In the genomic region with DNA sequence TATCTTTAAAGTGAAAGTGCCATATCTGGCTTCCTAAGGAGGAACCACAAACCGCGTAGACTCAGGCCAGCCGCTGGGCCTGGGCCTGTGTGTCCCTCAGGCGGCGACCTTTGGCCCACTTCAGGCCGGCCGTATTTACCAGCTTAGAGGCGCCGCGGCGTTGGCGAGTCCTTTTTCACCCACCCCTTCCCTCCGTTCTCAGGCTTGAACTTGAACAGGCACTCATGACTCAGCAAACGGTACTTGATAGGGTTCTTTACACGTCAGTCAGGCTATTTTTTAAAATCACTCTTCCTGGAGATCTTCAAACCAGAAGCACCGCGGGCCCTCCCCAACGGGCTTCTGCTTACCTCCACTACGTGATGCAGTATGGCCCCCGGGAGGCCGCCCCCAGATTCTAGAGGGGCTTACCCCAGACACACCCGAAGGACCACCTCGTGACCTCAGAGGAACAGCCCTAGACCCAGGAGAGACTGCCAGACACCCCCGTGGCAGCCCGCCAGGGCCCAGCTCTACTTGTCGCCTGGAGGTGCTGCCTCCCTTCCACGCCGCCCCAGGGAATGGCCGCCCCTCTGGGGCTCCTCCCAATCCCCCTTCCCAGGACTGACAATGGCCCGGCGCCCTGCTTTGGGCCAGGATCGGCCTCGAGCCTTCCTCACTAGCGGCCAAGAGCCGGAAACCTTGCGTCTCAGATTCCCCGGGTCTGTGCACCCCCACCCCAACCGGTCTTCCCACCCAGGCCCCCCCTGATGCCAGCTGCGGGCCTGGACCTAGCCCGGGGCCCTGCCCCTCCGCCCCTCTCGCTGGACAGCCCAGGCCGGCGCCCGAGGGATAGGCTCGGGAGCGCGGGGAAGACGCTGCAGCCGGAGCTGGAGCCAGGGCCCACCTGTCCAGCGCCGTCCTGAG, we compare ENCODE assay signal across 1 cellular context.
TF ChIP-seq lines count a peak whose summit lies in the region.

No MANE protein-coding gene starts in this region.

TF ChIP-seq in HepG2, 621 proteins besides CTCF, POLR2A, EP300 and RAD21 (continued from another document and continues in another):
- TF ChIP-seq, protein P1, sequence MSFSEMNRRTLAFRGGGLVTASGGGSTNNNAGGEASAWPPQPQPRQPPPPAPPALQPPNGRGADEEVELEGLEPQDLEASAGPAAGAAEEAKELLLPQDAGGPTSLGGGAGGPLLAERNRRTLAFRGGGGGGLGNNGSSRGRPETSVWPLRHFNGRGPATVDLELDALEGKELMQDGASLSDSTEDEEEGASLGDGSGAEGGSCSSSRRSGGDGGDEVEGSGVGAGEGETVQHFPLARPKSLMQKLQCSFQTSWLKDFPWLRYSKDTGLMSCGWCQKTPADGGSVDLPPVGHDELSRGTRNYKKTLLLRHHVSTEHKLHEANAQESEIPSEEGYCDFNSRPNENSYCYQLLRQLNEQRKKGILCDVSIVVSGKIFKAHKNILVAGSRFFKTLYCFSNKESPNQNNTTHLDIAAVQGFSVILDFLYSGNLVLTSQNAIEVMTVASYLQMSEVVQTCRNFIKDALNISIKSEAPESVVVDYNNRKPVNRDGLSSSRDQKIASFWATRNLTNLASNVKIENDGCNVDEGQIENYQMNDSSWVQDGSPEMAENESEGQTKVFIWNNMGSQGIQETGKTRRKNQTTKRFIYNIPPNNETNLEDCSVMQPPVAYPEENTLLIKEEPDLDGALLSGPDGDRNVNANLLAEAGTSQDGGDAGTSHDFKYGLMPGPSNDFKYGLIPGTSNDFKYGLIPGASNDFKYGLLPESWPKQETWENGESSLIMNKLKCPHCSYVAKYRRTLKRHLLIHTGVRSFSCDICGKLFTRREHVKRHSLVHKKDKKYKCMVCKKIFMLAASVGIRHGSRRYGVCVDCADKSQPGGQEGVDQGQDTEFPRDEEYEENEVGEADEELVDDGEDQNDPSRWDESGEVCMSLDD (CRISPR knock-in tag; IDR thresholded peaks at IDR 0.05; ENCODE audit: borderline replicate concordance), result no peak
- TF ChIP-seq ZXDC (CRISPR knock-in tag; IDR thresholded peaks at IDR 0.05) (0 out of 2 replicates have a peak, but pooled peaks have one; percentile 26), ZNF510 (CRISPR knock-in tag; IDR thresholded peaks at IDR 0.05; ENCODE audit: low read depth) (no peak), ZNF691 (CRISPR knock-in tag; IDR thresholded peaks at IDR 0.05; ENCODE audit: borderline replicate concordance, low read depth) (peak; percentile 75; the same call in 1 of the 2 replicates), ZNF574 (CRISPR knock-in tag; IDR thresholded peaks at IDR 0.05) (peak; percentile 49; the same call in 1 of the 2 replicates), POLR2G (IDR thresholded peaks at IDR 0.05; ENCODE audit: low read depth, low read length) (peak; percentile 53; the same call in 1 of the 2 replicates), MATR3 (CRISPR knock-in tag; IDR thresholded peaks at IDR 0.05) (no peak), HDAC2 (CRISPR knock-in tag; IDR thresholded peaks at IDR 0.05) (peak; percentile 57; the same call in 1 of the 2 replicates), ZNF292 (CRISPR knock-in tag; IDR thresholded peaks at IDR 0.05; ENCODE audit: borderline replicate concordance, low read depth) (0 out of 2 replicates have a peak, but pooled peaks have one; percentile 41), DR1 (CRISPR knock-in tag; IDR thresholded peaks at IDR 0.05) (no peak), SMAD3 (CRISPR knock-in tag; IDR thresholded peaks at IDR 0.05) (peak; percentile 80), HOXD1 (CRISPR knock-in tag; IDR thresholded peaks at IDR 0.05) (no peak), IKZF1 (IDR thresholded peaks at IDR 0.05) (no peak), SKIL (CRISPR knock-in tag; IDR thresholded peaks at IDR 0.05; ENCODE audit: borderline replicate concordance) (peak; percentile 62; the same call in 1 of the 2 replicates), TAF1 (CRISPR knock-in tag; IDR thresholded peaks at IDR 0.05) (no peak), KLF16 (CRISPR knock-in tag; IDR thresholded peaks at IDR 0.05) (0 out of 4 replicates have a peak, but pooled peaks of 1 of the 2 experiments have one; percentile 52), TCF7 (IDR thresholded peaks at IDR 0.05; ENCODE audit: low read depth) (no peak)
- TF ChIP-seq, protein P2, sequence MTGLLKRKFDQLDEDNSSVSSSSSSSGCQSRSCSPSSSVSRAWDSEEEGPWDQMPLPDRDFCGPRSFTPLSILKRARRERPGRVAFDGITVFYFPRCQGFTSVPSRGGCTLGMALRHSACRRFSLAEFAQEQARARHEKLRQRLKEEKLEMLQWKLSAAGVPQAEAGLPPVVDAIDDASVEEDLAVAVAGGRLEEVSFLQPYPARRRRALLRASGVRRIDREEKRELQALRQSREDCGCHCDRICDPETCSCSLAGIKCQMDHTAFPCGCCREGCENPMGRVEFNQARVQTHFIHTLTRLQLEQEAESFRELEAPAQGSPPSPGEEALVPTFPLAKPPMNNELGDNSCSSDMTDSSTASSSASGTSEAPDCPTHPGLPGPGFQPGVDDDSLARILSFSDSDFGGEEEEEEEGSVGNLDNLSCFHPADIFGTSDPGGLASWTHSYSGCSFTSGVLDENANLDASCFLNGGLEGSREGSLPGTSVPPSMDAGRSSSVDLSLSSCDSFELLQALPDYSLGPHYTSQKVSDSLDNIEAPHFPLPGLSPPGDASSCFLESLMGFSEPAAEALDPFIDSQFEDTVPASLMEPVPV (CRISPR knock-in tag; IDR thresholded peaks at IDR 0.05), result no peak
- TF ChIP-seq, protein P3, sequence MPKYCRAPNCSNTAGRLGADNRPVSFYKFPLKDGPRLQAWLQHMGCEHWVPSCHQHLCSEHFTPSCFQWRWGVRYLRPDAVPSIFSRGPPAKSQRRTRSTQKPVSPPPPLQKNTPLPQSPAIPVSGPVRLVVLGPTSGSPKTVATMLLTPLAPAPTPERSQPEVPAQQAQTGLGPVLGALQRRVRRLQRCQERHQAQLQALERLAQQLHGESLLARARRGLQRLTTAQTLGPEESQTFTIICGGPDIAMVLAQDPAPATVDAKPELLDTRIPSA (CRISPR knock-in tag; IDR thresholded peaks at IDR 0.05; ENCODE audit: borderline replicate concordance), result no peak
- TF ChIP-seq, protein P4, sequence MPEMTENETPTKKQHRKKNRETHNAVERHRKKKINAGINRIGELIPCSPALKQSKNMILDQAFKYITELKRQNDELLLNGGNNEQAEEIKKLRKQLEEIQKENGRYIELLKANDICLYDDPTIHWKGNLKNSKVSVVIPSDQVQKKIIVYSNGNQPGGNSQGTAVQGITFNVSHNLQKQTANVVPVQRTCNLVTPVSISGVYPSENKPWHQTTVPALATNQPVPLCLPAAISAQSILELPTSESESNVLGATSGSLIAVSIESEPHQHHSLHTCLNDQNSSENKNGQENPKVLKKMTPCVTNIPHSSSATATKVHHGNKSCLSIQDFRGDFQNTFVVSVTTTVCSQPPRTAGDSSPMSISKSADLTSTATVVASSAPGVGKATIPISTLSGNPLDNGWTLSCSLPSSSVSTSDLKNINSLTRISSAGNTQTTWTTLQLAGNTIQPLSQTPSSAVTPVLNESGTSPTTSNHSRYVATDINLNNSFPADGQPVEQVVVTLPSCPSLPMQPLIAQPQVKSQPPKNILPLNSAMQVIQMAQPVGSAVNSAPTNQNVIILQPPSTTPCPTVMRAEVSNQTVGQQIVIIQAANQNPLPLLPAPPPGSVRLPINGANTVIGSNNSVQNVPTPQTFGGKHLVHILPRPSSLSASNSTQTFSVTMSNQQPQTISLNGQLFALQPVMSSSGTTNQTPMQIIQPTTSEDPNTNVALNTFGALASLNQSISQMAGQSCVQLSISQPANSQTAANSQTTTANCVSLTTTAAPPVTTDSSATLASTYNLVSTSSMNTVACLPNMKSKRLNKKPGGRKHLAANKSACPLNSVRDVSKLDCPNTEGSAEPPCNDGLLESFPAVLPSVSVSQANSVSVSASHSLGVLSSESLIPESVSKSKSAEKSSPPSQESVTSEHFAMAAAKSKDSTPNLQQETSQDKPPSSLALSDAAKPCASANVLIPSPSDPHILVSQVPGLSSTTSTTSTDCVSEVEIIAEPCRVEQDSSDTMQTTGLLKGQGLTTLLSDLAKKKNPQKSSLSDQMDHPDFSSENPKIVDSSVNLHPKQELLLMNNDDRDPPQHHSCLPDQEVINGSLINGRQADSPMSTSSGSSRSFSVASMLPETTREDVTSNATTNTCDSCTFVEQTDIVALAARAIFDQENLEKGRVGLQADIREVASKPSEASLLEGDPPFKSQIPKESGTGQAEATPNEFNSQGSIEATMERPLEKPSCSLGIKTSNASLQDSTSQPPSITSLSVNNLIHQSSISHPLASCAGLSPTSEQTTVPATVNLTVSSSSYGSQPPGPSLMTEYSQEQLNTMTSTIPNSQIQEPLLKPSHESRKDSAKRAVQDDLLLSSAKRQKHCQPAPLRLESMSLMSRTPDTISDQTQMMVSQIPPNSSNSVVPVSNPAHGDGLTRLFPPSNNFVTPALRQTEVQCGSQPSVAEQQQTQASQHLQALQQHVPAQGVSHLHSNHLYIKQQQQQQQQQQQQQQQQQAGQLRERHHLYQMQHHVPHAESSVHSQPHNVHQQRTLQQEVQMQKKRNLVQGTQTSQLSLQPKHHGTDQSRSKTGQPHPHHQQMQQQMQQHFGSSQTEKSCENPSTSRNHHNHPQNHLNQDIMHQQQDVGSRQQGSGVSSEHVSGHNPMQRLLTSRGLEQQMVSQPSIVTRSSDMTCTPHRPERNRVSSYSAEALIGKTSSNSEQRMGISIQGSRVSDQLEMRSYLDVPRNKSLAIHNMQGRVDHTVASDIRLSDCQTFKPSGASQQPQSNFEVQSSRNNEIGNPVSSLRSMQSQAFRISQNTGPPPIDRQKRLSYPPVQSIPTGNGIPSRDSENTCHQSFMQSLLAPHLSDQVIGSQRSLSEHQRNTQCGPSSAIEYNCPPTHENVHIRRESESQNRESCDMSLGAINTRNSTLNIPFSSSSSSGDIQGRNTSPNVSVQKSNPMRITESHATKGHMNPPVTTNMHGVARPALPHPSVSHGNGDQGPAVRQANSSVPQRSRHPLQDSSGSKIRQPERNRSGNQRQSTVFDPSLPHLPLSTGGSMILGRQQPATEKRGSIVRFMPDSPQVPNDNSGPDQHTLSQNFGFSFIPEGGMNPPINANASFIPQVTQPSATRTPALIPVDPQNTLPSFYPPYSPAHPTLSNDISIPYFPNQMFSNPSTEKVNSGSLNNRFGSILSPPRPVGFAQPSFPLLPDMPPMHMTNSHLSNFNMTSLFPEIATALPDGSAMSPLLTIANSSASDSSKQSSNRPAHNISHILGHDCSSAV (CRISPR knock-in tag; IDR thresholded peaks at IDR 0.05; ENCODE audit: borderline replicate concordance), result no peak
